1 cellular context compared by ENCODE assay signal in the genomic region with DNA sequence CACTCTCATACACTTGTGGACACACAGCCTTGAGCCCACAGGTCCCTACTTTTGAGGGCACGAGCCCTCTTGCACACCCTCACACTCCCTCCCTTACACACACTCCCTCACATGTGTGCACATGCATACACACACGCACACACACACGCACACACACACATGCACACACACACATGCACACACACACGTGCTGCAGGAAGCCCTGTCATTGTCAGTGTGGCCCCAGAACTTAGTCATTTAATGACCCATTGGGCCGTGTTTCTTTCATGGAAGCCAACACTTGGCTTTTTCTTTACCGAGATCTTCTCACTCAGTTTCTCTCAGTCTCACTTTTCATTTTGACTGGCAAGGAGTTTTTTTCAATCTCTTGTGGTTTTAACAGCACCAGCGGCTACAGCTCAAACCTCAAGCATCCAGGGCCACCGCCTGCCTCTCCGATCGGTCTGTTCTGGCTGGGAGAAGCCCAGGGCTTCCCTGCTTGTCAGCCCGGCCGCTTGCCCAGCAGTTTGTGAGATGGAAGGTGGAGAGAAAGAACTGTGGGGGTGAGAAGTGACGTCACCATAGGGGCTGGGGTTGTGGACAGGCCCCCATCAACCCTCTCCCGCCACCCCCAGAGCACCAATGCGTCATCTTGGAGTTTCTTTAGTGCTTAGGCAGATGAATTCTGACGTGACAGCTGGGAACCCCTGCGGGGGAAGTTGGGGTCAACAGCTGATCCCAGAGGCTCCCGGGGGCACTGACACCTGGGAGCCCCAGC.
TF ChIP-seq lines count a peak whose summit lies in the region.

No MANE protein-coding gene starts in this region.

TF ChIP-seq in GM12878, 131 proteins besides CTCF, POLR2A, EP300 and RAD21 (continued from another document):
- peak; percentile 99 for TF ChIP-seq ATF7 (IDR thresholded peaks at IDR 0.05; ENCODE audit: low read depth)
- TF ChIP-seq FOXK2 (IDR thresholded peaks at IDR 0.05), result no peak
- TF ChIP-seq RAD51 (IDR thresholded peaks at IDR 0.05), result peak; percentile 78
- TF ChIP-seq, protein P1, sequence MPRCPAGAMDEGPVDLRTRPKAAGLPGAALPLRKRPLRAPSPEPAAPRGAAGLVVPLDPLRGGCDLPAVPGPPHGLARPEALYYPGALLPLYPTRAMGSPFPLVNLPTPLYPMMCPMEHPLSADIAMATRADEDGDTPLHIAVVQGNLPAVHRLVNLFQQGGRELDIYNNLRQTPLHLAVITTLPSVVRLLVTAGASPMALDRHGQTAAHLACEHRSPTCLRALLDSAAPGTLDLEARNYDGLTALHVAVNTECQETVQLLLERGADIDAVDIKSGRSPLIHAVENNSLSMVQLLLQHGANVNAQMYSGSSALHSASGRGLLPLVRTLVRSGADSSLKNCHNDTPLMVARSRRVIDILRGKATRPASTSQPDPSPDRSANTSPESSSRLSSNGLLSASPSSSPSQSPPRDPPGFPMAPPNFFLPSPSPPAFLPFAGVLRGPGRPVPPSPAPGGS (IDR thresholded peaks at IDR 0.05; ENCODE audit: borderline replicate concordance, insufficient read depth, low read depth, low read length, poor library complexity, severe bottlenecking), result peak; percentile 66
